Comparison of ENCODE assay signal across 1 cellular context in the genomic region with DNA sequence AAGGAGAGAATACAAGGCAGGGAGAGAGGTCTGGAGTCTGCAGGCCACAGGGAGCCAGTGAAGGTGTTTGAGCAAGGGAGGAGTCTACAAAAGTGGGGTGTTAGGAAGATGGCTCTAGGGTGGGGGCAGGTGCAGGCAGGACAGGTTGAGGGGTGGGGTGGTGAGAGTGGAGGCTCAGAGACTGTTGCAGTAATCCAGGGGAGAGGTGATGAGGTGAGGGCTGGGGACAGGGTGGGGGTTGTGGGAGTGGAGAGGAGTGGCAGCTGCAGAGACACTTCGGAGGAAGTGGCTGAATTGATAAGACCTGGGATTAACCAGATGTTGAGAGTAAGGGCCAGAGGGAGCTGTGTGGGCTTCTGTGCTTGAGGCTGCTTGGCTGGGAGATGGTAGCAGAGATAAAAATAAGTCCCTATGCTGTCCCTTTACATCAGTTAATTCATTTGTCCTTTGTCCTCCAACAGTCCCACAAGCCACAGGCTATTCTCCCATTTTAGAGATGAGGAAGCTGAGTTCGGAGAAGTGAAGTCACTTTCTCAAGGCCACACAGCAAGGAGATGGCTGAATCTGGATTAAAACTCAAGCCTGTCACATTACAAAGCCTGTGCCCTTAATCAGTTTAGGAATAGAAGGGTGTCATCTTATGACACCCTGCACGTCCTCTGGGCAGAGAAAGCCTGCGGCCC.
TF ChIP-seq lines count a peak whose summit lies in the region.

No MANE protein-coding gene starts in this region.

TF ChIP-seq in K562, 482 proteins besides CTCF, POLR2A, EP300 and RAD21 (continued from another document):
- TF ChIP-seq, protein P1, sequence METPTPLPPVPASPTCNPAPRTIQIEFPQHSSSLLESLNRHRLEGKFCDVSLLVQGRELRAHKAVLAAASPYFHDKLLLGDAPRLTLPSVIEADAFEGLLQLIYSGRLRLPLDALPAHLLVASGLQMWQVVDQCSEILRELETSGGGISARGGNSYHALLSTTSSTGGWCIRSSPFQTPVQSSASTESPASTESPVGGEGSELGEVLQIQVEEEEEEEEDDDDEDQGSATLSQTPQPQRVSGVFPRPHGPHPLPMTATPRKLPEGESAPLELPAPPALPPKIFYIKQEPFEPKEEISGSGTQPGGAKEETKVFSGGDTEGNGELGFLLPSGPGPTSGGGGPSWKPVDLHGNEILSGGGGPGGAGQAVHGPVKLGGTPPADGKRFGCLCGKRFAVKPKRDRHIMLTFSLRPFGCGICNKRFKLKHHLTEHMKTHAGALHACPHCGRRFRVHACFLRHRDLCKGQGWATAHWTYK (CRISPR knock-in tag; IDR thresholded peaks at IDR 0.05): 0 out of 2 replicates have a peak, but pooled peaks have one; percentile 26
- TF ChIP-seq, protein P2, sequence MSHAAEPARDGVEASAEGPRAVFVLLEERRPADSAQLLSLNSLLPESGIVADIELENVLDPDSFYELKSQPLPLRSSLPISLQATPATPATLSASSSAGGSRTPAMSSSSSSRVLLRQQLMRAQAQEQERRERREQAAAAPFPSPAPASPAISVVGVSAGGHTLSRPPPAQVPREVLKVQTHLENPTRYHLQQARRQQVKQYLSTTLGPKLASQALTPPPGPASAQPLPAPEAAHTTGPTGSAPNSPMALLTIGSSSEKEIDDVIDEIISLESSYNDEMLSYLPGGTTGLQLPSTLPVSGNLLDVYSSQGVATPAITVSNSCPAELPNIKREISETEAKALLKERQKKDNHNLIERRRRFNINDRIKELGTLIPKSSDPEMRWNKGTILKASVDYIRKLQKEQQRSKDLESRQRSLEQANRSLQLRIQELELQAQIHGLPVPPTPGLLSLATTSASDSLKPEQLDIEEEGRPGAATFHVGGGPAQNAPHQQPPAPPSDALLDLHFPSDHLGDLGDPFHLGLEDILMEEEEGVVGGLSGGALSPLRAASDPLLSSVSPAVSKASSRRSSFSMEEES (CRISPR knock-in tag; IDR thresholded peaks at IDR 0.05): no peak
- TF ChIP-seq, protein P3, sequence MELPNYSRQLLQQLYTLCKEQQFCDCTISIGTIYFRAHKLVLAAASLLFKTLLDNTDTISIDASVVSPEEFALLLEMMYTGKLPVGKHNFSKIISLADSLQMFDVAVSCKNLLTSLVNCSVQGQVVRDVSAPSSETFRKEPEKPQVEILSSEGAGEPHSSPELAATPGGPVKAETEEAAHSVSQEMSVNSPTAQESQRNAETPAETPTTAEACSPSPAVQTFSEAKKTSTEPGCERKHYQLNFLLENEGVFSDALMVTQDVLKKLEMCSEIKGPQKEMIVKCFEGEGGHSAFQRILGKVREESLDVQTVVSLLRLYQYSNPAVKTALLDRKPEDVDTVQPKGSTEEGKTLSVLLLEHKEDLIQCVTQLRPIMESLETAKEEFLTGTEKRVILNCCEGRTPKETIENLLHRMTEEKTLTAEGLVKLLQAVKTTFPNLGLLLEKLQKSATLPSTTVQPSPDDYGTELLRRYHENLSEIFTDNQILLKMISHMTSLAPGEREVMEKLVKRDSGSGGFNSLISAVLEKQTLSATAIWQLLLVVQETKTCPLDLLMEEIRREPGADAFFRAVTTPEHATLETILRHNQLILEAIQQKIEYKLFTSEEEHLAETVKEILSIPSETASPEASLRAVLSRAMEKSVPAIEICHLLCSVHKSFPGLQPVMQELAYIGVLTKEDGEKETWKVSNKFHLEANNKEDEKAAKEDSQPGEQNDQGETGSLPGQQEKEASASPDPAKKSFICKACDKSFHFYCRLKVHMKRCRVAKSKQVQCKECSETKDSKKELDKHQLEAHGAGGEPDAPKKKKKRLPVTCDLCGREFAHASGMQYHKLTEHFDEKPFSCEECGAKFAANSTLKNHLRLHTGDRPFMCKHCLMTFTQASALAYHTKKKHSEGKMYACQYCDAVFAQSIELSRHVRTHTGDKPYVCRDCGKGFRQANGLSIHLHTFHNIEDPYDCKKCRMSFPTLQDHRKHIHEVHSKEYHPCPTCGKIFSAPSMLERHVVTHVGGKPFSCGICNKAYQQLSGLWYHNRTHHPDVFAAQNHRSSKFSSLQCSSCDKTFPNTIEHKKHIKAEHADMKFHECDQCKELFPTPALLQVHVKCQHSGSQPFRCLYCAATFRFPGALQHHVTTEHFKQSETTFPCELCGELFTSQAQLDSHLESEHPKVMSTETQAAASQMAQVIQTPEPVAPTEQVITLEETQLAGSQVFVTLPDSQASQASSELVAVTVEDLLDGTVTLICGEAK (IDR thresholded peaks at IDR 0.05): no peak
- TF ChIP-seq, protein P3 (CRISPR knock-in tag; IDR thresholded peaks at IDR 0.05): no peak
- TF ChIP-seq TAF9B (IDR thresholded peaks at IDR 0.05; ENCODE audit: partially characterized antibody): no peak
- TF ChIP-seq ESRRA (IDR thresholded peaks at IDR 0.05; ENCODE audit: borderline replicate concordance, low read depth): peak; percentile 95
- TF ChIP-seq NFIX (CRISPR knock-in tag; IDR thresholded peaks at IDR 0.05; ENCODE audit: low read depth): no peak
- TF ChIP-seq, protein P4, sequence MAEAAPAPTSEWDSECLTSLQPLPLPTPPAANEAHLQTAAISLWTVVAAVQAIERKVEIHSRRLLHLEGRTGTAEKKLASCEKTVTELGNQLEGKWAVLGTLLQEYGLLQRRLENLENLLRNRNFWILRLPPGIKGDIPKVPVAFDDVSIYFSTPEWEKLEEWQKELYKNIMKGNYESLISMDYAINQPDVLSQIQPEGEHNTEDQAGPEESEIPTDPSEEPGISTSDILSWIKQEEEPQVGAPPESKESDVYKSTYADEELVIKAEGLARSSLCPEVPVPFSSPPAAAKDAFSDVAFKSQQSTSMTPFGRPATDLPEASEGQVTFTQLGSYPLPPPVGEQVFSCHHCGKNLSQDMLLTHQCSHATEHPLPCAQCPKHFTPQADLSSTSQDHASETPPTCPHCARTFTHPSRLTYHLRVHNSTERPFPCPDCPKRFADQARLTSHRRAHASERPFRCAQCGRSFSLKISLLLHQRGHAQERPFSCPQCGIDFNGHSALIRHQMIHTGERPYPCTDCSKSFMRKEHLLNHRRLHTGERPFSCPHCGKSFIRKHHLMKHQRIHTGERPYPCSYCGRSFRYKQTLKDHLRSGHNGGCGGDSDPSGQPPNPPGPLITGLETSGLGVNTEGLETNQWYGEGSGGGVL (CRISPR knock-in tag; IDR thresholded peaks at IDR 0.05): no peak
- TF ChIP-seq ESRRB (CRISPR knock-in tag; IDR thresholded peaks at IDR 0.05; ENCODE audit: borderline replicate concordance): no peak
- TF ChIP-seq, protein P5, sequence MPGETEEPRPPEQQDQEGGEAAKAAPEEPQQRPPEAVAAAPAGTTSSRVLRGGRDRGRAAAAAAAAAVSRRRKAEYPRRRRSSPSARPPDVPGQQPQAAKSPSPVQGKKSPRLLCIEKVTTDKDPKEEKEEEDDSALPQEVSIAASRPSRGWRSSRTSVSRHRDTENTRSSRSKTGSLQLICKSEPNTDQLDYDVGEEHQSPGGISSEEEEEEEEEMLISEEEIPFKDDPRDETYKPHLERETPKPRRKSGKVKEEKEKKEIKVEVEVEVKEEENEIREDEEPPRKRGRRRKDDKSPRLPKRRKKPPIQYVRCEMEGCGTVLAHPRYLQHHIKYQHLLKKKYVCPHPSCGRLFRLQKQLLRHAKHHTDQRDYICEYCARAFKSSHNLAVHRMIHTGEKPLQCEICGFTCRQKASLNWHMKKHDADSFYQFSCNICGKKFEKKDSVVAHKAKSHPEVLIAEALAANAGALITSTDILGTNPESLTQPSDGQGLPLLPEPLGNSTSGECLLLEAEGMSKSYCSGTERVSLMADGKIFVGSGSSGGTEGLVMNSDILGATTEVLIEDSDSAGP (CRISPR knock-in tag; IDR thresholded peaks at IDR 0.05): 0 out of 2 replicates have a peak, but pooled peaks have one; percentile 10
- peak; percentile 91 for TF ChIP-seq ZFP36 (IDR thresholded peaks at IDR 0.05; ENCODE audit: low read depth, low read length, partially characterized antibody)
- no peak for TF ChIP-seq NR2C2 (CRISPR knock-in tag; IDR thresholded peaks at IDR 0.05)
- TF ChIP-seq NR2C2 (tag; IDR thresholded peaks at IDR 0.05): peak; percentile 32; the same call in 1 of the 2 replicates
- no peak; the same call in 1 of the 2 replicates for TF ChIP-seq MEF2A (IDR thresholded peaks at IDR 0.05; ENCODE audit: control insufficient read depth, low read depth, low read length)
- TF ChIP-seq, protein P6, sequence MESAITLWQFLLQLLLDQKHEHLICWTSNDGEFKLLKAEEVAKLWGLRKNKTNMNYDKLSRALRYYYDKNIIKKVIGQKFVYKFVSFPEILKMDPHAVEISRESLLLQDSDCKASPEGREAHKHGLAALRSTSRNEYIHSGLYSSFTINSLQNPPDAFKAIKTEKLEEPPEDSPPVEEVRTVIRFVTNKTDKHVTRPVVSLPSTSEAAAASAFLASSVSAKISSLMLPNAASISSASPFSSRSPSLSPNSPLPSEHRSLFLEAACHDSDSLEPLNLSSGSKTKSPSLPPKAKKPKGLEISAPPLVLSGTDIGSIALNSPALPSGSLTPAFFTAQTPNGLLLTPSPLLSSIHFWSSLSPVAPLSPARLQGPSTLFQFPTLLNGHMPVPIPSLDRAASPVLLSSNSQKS (CRISPR knock-in tag; IDR thresholded peaks at IDR 0.05): no peak
- TF ChIP-seq, protein P7, sequence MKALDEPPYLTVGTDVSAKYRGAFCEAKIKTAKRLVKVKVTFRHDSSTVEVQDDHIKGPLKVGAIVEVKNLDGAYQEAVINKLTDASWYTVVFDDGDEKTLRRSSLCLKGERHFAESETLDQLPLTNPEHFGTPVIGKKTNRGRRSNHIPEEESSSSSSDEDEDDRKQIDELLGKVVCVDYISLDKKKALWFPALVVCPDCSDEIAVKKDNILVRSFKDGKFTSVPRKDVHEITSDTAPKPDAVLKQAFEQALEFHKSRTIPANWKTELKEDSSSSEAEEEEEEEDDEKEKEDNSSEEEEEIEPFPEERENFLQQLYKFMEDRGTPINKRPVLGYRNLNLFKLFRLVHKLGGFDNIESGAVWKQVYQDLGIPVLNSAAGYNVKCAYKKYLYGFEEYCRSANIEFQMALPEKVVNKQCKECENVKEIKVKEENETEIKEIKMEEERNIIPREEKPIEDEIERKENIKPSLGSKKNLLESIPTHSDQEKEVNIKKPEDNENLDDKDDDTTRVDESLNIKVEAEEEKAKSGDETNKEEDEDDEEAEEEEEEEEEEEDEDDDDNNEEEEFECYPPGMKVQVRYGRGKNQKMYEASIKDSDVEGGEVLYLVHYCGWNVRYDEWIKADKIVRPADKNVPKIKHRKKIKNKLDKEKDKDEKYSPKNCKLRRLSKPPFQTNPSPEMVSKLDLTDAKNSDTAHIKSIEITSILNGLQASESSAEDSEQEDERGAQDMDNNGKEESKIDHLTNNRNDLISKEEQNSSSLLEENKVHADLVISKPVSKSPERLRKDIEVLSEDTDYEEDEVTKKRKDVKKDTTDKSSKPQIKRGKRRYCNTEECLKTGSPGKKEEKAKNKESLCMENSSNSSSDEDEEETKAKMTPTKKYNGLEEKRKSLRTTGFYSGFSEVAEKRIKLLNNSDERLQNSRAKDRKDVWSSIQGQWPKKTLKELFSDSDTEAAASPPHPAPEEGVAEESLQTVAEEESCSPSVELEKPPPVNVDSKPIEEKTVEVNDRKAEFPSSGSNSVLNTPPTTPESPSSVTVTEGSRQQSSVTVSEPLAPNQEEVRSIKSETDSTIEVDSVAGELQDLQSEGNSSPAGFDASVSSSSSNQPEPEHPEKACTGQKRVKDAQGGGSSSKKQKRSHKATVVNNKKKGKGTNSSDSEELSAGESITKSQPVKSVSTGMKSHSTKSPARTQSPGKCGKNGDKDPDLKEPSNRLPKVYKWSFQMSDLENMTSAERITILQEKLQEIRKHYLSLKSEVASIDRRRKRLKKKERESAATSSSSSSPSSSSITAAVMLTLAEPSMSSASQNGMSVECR (CRISPR knock-in tag; IDR thresholded peaks at IDR 0.05): no peak
- peak; percentile 75; the same call in 1 of the 2 replicates for TF ChIP-seq KLF1 (tag; IDR thresholded peaks at IDR 0.05)
- TF ChIP-seq, protein P8, sequence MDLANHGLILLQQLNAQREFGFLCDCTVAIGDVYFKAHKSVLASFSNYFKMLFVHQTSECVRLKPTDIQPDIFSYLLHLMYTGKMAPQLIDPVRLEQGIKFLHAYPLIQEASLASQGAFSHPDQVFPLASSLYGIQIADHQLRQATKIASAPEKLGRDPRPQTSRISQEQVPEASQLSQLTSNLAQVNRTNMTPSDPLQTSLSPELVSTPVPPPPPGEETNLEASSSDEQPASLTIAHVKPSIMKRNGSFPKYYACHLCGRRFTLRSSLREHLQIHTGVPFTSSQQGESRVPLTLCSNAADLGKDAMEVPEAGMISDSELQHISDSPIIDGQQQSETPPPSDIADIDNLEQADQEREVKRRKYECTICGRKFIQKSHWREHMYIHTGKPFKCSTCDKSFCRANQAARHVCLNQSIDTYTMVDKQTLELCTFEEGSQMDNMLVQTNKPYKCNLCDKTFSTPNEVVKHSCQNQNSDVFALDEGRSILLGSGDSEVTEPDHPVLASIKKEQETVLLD (IDR thresholded peaks at IDR 0.05): peak; percentile 80
- TF ChIP-seq NCOA1 (IDR thresholded peaks at IDR 0.05; ENCODE audit: low read depth): peak; percentile 69; the same call in 1 of the 2 replicates
